8 cellular contexts compared by ENCODE assay signal in the genomic region with DNA sequence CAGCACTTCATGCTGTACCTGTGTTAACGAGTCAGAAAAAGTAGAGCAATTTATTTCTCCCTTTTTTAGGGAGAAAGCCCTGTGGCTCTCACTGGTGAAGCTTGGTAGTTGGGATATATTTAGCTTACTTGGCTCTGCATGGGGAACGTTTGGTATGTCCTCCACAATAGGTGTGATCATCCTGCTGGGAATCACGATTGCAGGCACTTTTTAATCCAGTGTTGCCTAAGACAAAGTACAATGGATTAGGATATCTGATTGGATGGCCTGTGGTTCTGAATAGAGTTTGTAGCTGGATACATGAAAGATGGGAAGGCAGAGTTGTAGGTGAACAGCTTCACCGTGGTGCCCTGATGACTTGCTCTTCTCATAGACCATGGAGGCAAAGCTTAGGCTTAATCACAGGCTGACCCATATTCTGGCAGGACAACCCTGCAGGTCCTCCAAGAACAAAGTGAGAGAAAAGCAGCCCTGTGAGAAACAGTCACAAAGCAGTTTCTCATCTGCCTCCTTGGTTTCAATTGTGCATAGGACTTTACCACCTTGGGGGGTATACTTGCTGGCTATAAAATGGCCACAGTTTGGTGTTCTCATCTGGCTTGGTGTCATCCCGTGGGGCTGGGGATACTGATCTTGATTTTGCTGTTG. TPM values are rescaled to one million over a fixed set of nuclear protein-coding genes. Genes with fewer than 3 reads are reported as not detected.
DNase-seq lines count a peak whose midpoint lies in the region; ATAC-seq, FAIRE-seq and TF ChIP-seq lines count a peak whose summit lies in the region.
"Had no signal": no experiment of that assay in that cellular context is flagged by ENCODE, and none has a peak within 500 bp of the region (broad histone marks: within the 10 kb centered on the region; RNA-seq: fewer than 3 reads in every experiment).

No MANE protein-coding gene starts in this region.

- peaks cover 79% of the 10 kb centered on the region for H3K79me2 ChIP-seq in endothelial cell of umbilical vein (ENCODE audit: control insufficient read depth, insufficient read depth, low read length)
- peaks cover 74% of the 10 kb centered on the region for H3K79me2 ChIP-seq in osteoblast (ENCODE audit: insufficient read depth, low read length)

- POLR2A ChIA-PET in Panc1 (lab: Charles Lee) (no interaction called here), endothelial cell of umbilical vein (lab: Charles Lee) (no interaction called here)

- dilution Hi-C loops in endothelial cell of umbilical vein (cut with MboI; ENCODE audit: extremely low pct_ligation_motif_present, low sequenced_read_pairs), result no loop called here

- FAIRE-seq in GM12891 (lab: Jason Lieb, UNC) (peak; percentile 13), endothelial cell of umbilical vein (lab: Jason Lieb, UNC) (no peak)

- TF ChIP-seq POLR2A in GM12891 (IDR thresholded peaks at IDR 0.05; ENCODE audit: low read depth, low read length) (no peak), endothelial cell of umbilical vein (IDR thresholded peaks at IDR 0.05; ENCODE audit: low read depth, low read length) (peak; percentile 17)

- no peaks in the 10 kb centered on the region for H3K9me1 ChIP-seq in endothelial cell of umbilical vein (replicated peaks; ENCODE audit: control insufficient read depth, extremely low read depth, insufficient read depth, low read length)

- TF ChIP-seq CTCF in Panc1 (IDR thresholded peaks at IDR 0.05) (no peak), endothelial cell of umbilical vein (IDR thresholded peaks at IDR 0.05; ENCODE audit: extremely low read depth in 1 of 2, insufficient read depth in 1 of 2, low read depth in 1 of 2, low read length in 2 of 2) (no peak), osteoblast (IDR thresholded peaks at IDR 0.05; ENCODE audit: extremely low read depth, low read depth, low read length) (no peak)

- no peaks in the 10 kb centered on the region for H3K27me3 ChIP-seq in Panc1 (ENCODE audit: control insufficient read depth, insufficient read depth, low read length)
- no peaks in the 10 kb centered on the region for H3K27me3 ChIP-seq in endothelial cell of umbilical vein (ENCODE audit: control insufficient read depth in 2 of 2, insufficient read depth in 2 of 2, low read length in 2 of 2)
- no peaks in the 10 kb centered on the region for H3K27me3 ChIP-seq in osteoblast (ENCODE audit: insufficient read depth, low read length)
- H3K27me3 ChIP-seq: SJSA1 had no signal

- no peak overlapping the region for H3K9ac ChIP-seq in endothelial cell of umbilical vein (replicated peaks; ENCODE audit: extremely low read depth, insufficient read depth, low read length)

- DNase-seq in GM12891 (ENCODE audit: insufficient read length, low spot score), result no peak
- DNase-seq in Panc1 (ENCODE audit: low read depth, low spot score), result no peak
- peak; percentile 7 for DNase-seq in endothelial cell of umbilical vein (ENCODE audit: low read depth, low spot score)
- DNase-seq in osteoblast (ENCODE audit: insufficient read length, low spot score, missing footprints), result peak; percentile 29
- no peak for DNase-seq in KG1 (lab: John Stamatoyannopoulos, UW)

- H3K4me1 ChIP-seq in Panc1 (ENCODE audit: control insufficient read depth, insufficient read depth, low read length) (peaks cover 14% of the 10 kb centered on the region), endothelial cell of umbilical vein (ENCODE audit: control insufficient read depth, extremely low read depth, insufficient read depth, low read length) (peaks cover under 1% of the 10 kb centered on the region), osteoblast (ENCODE audit: insufficient read depth, low read length) (no peaks in the 10 kb centered on the region)
- H3K4me1 ChIP-seq: SJSA1 had no signal

- CTCF ChIA-PET in Panc1 (lab: Charles Lee) (no interaction called here), endothelial cell of umbilical vein (lab: Charles Lee) (interaction anchor here (1.1 kb wide), 1 partner anchor 285 kb away, joined by 4 read pairs; no protein-coding TSS in a partner anchor)

- H2AFZ ChIP-seq in endothelial cell of umbilical vein (ENCODE audit: low read depth, low read length) (no peak overlapping the region), osteoblast (ENCODE audit: low read length) (no peak overlapping the region)

- H4K20me1 ChIP-seq in endothelial cell of umbilical vein (replicated peaks; ENCODE audit: control insufficient read depth, extremely low read depth, insufficient read depth, low read length), result no peaks in the 10 kb centered on the region
- peaks cover 5% of the 10 kb centered on the region for H4K20me1 ChIP-seq in osteoblast (ENCODE audit: insufficient read depth, low read length)

- BruUV-seq in Panc1 (replicated peaks; lab: Mats Ljungman, UMichigan), result no TSS peak
- no TSS peak for BruUV-seq in endothelial cell of umbilical vein (replicated peaks; lab: Mats Ljungman, UMichigan)

- H3K4me2 ChIP-seq in endothelial cell of umbilical vein (ENCODE audit: insufficient read depth, low read length) (no peak overlapping the region), osteoblast (ENCODE audit: insufficient read depth, low read length) (no peak overlapping the region)

- H3K27ac ChIP-seq in Panc1 (ENCODE audit: low read length), result peak overlapping the region; percentile 37
- H3K27ac ChIP-seq in endothelial cell of umbilical vein (ENCODE audit: insufficient read depth, low read depth, low read length), result no peak overlapping the region
- no peak overlapping the region for H3K27ac ChIP-seq in osteoblast (ENCODE audit: low read depth, low read length)
- H3K27ac ChIP-seq: SJSA1 had no signal

- intact Hi-C loops in Panc1 (cut with micrococcal nuclease; ENCODE audit: unreplicated experiment), result no loop called here
- intact Hi-C loops in endothelial cell of umbilical vein (cut with micrococcal nuclease), result no loop called here

- in situ Hi-C loops in Panc1 (cut with HindIII; ENCODE audit: low pct_unique_long_range_greater_than_20kb, low sequenced_read_pairs), result no loop called here

- peaks cover 1% of the 10 kb centered on the region; the same call in 1 of the 2 replicates for H3K9me3 ChIP-seq in Panc1 (ENCODE audit: control insufficient read depth, insufficient read depth, low read depth, low read length)
- no peaks in the 10 kb centered on the region for H3K9me3 ChIP-seq in endothelial cell of umbilical vein (replicated peaks; ENCODE audit: control insufficient read depth, insufficient read depth, low read length)
- no peaks in the 10 kb centered on the region for H3K9me3 ChIP-seq in osteoblast (ENCODE audit: low read depth, low read length)
- H3K9me3 ChIP-seq: SJSA1 had no signal

- H3K4me3 ChIP-seq in Panc1 (ENCODE audit: low read depth in 2 of 2, low read length in 2 of 2) (no peak overlapping the region), endothelial cell of umbilical vein (replicated peaks in 1 of 3; ENCODE audit: insufficient read depth in 1 of 3, low read depth in 1 of 3, low read length in 3 of 3) (no peak overlapping the region), osteoblast (ENCODE audit: insufficient read depth, low read length) (no peak overlapping the region)
- H3K4me3 ChIP-seq: SJSA1 had no signal

- H3K36me3 ChIP-seq in Panc1 (ENCODE audit: control insufficient read depth, insufficient read depth, low read length), result peaks cover 7% of the 10 kb centered on the region; the same call in 1 of the 2 replicates
- H3K36me3 ChIP-seq in endothelial cell of umbilical vein (ENCODE audit: control insufficient read depth in 2 of 2, extremely low read depth in 1 of 2, insufficient read depth in 2 of 2, low read length in 2 of 2), result peaks cover 8% of the 10 kb centered on the region in 2 experiments
- H3K36me3 ChIP-seq in osteoblast (ENCODE audit: insufficient read depth, low read length), result peaks cover 3% of the 10 kb centered on the region

- ATAC-seq in Panc1 (peak; percentile 63), HG02981 (IDR thresholded peaks at IDR 0.05; ENCODE audit: unreplicated experiment) (no peak), HG03460 (IDR thresholded peaks at IDR 0.05; ENCODE audit: unreplicated experiment) (no peak)

TF ChIP-seq in GM12891, 5 proteins besides CTCF, POLR2A, EP300 and RAD21:
- TF ChIP-seq POU2F2 (IDR thresholded peaks at IDR 0.05; ENCODE audit: low read depth, low read length), result no peak
- no peak for TF ChIP-seq TAF1 (IDR thresholded peaks at IDR 0.05; ENCODE audit: low read depth, low read length)
- no peak for TF ChIP-seq POLR2AphosphoS5 (IDR thresholded peaks at IDR 0.05; ENCODE audit: low read depth, low read length)
- no peak for TF ChIP-seq PAX5 (IDR thresholded peaks at IDR 0.05; ENCODE audit: insufficient read depth, low read length, severe bottlenecking)
- no peak for TF ChIP-seq SPI1 (IDR thresholded peaks at IDR 0.05; ENCODE audit: low read depth, low read length)

TF ChIP-seq in endothelial cell of umbilical vein, 7 proteins besides CTCF, POLR2A, EP300 and RAD21:
- no peak for TF ChIP-seq JUN (IDR thresholded peaks at IDR 0.05; ENCODE audit: borderline replicate concordance, insufficient read depth, insufficient read length, low read depth)
- no peak for TF ChIP-seq GATA2 (IDR thresholded peaks at IDR 0.05; ENCODE audit: insufficient read depth, insufficient read length, low read depth, low read length)
- no peak for TF ChIP-seq EZH2 (IDR thresholded peaks at IDR 0.05; ENCODE audit: borderline replicate concordance, low read depth, low read length, severe bottlenecking)
- TF ChIP-seq, protein P1, sequence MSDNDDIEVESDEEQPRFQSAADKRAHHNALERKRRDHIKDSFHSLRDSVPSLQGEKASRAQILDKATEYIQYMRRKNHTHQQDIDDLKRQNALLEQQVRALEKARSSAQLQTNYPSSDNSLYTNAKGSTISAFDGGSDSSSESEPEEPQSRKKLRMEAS (IDR thresholded peaks at IDR 0.05; ENCODE audit: insufficient read depth, insufficient read length), result no peak
- no peak for TF ChIP-seq POLR2AphosphoS5 (IDR thresholded peaks at IDR 0.05; ENCODE audit: insufficient read depth, low read depth, low read length)
- TF ChIP-seq MYC (IDR thresholded peaks at IDR 0.05; ENCODE audit: low read depth, low read length), result no peak
- TF ChIP-seq FOS (IDR thresholded peaks at IDR 0.05; ENCODE audit: borderline replicate concordance, insufficient read depth, low read length), result no peak
TF ChIP-seq in endothelial cell of umbilical vein: peak in this region for 0.

RNA-seq across cellular contexts. Expression of a gene that starts 7.5 kb away (rescaled TPM):
- polyA plus RNA-seq in GM12891 (2012; ENCODE audit: low read depth, missing spikeins), result 18.0 TPM
- total RNA-seq in Panc1 (2021; ENCODE audit: unreplicated experiment) (42.4 TPM), endothelial cell of umbilical vein (62.1 and 70.0 TPM in 2 replicates), osteoblast (23.6 and 31.5 TPM in 2 replicates)
- polyA plus RNA-seq in Panc1 (2012; ENCODE audit: insufficient read length), result 10.8 TPM
- polyA plus RNA-seq in endothelial cell of umbilical vein, result 23.6 and 40.3 TPM in 2 replicates
- polyA plus RNA-seq in endothelial cell of umbilical vein (2011; cell fraction: cytosol; rRNA removed), result 28.2 and 28.9 TPM in 2 replicates
- polyA plus RNA-seq in endothelial cell of umbilical vein (2011; cell fraction: nucleus; rRNA removed), result 57.8 and 70.0 TPM in 2 replicates
- 41.5 and 55.0 TPM in 2 replicates for polyA plus RNA-seq in endothelial cell of umbilical vein (2012)
- polyA minus RNA-seq in endothelial cell of umbilical vein, result 56.9 and 59.1 TPM in 2 replicates
- 10.8 TPM for polyA minus RNA-seq in endothelial cell of umbilical vein (2011; cell fraction: cytosol; rRNA and poly(A)+ RNA removed)
- 85.3 and 123 TPM in 2 replicates for polyA minus RNA-seq in endothelial cell of umbilical vein (2011; cell fraction: nucleus; rRNA and poly(A)+ RNA removed)

Comparison
In these comparisons a context has a peak if more than half of its experiments do, and no peak if none do; other contexts are left out.
1. DNase-seq: peak in endothelial cell of umbilical vein (single experiment) and osteoblast (single experiment); none in GM12891 (single experiment), Panc1 (single experiment) and KG1 (single experiment).